23 cellular contexts compared by ENCODE assay signal in the genomic region with DNA sequence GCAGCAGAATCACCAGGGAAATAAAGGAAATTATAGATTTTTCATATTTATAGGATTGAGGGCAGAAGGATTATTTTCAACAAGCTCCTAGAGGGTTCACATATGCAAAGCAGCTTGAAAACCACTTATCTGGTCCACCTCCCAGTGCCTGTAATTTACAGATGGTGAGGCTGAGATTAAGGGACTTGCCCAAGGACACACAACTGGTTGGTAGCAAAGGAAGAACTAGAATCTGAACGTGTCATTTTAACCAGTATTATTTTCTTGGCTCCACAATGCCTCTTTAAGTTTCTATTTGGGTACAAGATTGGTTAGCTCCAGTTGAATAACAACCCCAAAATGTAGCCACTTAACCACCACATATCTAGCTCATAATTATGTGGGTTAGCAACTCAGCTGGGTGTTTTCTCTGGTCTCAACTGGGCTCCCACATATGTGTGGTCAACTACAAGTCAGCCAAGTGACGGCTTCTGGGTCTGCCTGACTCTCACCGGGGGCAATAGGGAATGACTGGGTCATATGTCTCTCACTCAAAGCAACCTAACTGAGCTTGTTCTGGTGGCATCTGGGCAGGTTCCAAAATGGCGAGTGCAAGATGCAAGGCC.
DNase-seq lines count a peak whose midpoint lies in the region; ATAC-seq, FAIRE-seq and TF ChIP-seq lines count a peak whose summit lies in the region.
"Had no signal": no experiment of that assay in that cellular context is flagged by ENCODE, and none has a peak within 500 bp of the region (broad histone marks: within the 10 kb centered on the region; RNA-seq: fewer than 3 reads in every experiment).

No MANE protein-coding gene starts in this region.

- peak in 1 of 2 donors; percentile 10 for DNase-seq in activated T-cell treated with anti-CD3 and anti-CD28 coated beads, Interleukin-2, amount 50 U/mL, for 72 hours
- DNase-seq in activated T-cell treated with anti-CD3 and anti-CD28 coated beads, Interleukin-2, amount 50 U/mL, for 4 hours = no peak
- DNase-seq in GM12878 (ENCODE audit: low read depth, low spot score) (peak; percentile 9), DMS 273 treated with DMSO at 0.1 percent for 48 hours (lab: John Stamatoyannopoulos, UW) (no peak), NCI-H526 treated with DMSO at 0.1 percent for 48 hours (lab: John Stamatoyannopoulos, UW) (no peak)
- no peak for DNase-seq in stimulated activated effector memory CD8-positive, alpha-beta T cell treated with anti-CD3 and anti-CD28 coated beads, Interleukin-12 subunit alpha, Interleukin-12 subunit beta, amount 100 ng/mL, for 72 hours (ENCODE audit: low spot score in 2 of 2)
- DNase-seq: 8988T; CD4-positive, alpha-beta memory T cell; GOT3; MG63; NCI-H1417; NCI-H1694 treated with DMSO at 0.1 percent for 48 hours; NCI-H2081 treated with DMSO at 0.1 percent for 48 hours; NCI-H2171 treated with DMSO at 0.1 percent for 48 hours; NCI-H69; NK-92 treated with Interleukin-12 subunit alpha and Interleukin-12 subunit beta, amount 100 ng/mL, for 24 hours; SIG-M5; SK-N-SH had no signal

- no peak for TF ChIP-seq EP300 in GM12878 (IDR thresholded peaks at IDR 0.05; ENCODE audit: borderline replicate concordance in 1 of 2, control insufficient read depth in 1 of 2, low read depth in 2 of 2, low read length in 2 of 2)

- POLR2A ChIA-PET in GM12878 (lab: Charles Lee) = interaction anchor here (0.5 kb wide), 1 partner anchor 16 kb away, joined by 5 read pairs; no protein-coding TSS in a partner anchor

- TF ChIP-seq POLR2A in GM12878 (IDR thresholded peaks at IDR 0.05; ENCODE audit: low read depth, low read length) = no peak

- RAD21 ChIA-PET in GM12878 (lab: Charles Lee; ENCODE audit: unreplicated experiment) = interaction anchor here (1.0 kb wide), 1 partner anchor 87 kb away, joined by 3 read pairs; no protein-coding TSS in a partner anchor

- H3K4me2 ChIP-seq in GM12878 (ENCODE audit: control insufficient read depth, insufficient read depth) = no peak overlapping the region
- H3K4me2 ChIP-seq: BLaER1 treated with 17β-estradiol and CSF1 and Interleukin-3, amounts not matched to agents 10 nM and 100 nM; SK-N-SH had no signal

- H3K4me1 ChIP-seq in GM12878 (ENCODE audit: control insufficient read depth, insufficient read depth, low read length) = no peaks in the 10 kb centered on the region
- H3K4me1 ChIP-seq: BLaER1 treated with 17β-estradiol and CSF1 and Interleukin-3, amounts not matched to agents 10 nM and 100 nM had no signal

- no peaks in the 10 kb centered on the region for H4K20me1 ChIP-seq in GM12878 (ENCODE audit: control insufficient read depth, insufficient read depth)
- H4K20me1 ChIP-seq: BLaER1 treated with 17β-estradiol and CSF1 and Interleukin-3, amounts not matched to agents 10 nM and 100 nM had no signal

- TF ChIP-seq CTCF in GM12878 (IDR thresholded peaks at IDR 0.05 in 2 of 3, conservative IDR thresholded peaks at IDR 0.05 in 1 of 3; ENCODE audit: control insufficient read depth in 2 of 3, extremely low read depth in 1 of 3, insufficient read depth in 1 of 3, low read depth in 3 of 3, low read length in 3 of 3) = no peak

- no peak overlapping the region for H3K4me3 ChIP-seq in GM12878
- H3K4me3 ChIP-seq: BLaER1 treated with 17β-estradiol and CSF1 and Interleukin-3, amounts not matched to agents 10 nM and 100 nM; MG63 had no signal

- peaks cover 4 to 5% of the 10 kb centered on the region in 2 donors for H3K36me3 Mint-ChIP-seq in activated T-cell treated with anti-CD3 and anti-CD28 coated beads, Interleukin-2, amount 50 U/mL, for 72 hours (ENCODE audit: insufficient read depth in 2 of 2)
- no peaks in the 10 kb centered on the region for H3K36me3 Mint-ChIP-seq in activated T-cell treated with anti-CD3 and anti-CD28 coated beads, Interleukin-2, amount 50 U/mL, for 4 hours (ENCODE audit: insufficient read depth)
- no peaks in the 10 kb centered on the region for H3K36me3 Mint-ChIP-seq in stimulated activated effector memory CD8-positive, alpha-beta T cell treated with anti-CD3 and anti-CD28 coated beads, Interleukin-12 subunit alpha, Interleukin-12 subunit beta, amount 100 ng/mL, for 72 hours
- H3K36me3 Mint-ChIP-seq: CD4-positive, alpha-beta memory T cell had no signal

- SMC1A ChIA-PET in GM12878 (lab: Charles Lee; ENCODE audit: uncharacterized antibody, unreplicated experiment) = no interaction called here

- in situ Hi-C loops in GM12878 (cut with MboI) = no loop called here

- H3K27ac ChIP-seq in GM12878 (ENCODE audit: control insufficient read depth, insufficient read depth) = no peak overlapping the region
- H3K27ac ChIP-seq: BLaER1 treated with 17β-estradiol and CSF1 and Interleukin-3, amounts not matched to agents 10 nM and 100 nM had no signal

- intact Hi-C loops in GM12878 (cut with micrococcal nuclease; ENCODE audit: unreplicated experiment) = no loop called here

- CTCF ChIA-PET in GM12878 (lab: Yijun Ruan, JAX) = interaction anchor here (0.8 kb wide), 1 partner anchor 52 kb away, joined by 3 read pairs; no protein-coding TSS in a partner anchor

- ATAC-seq in activated T-cell treated with anti-CD3 and anti-CD28 coated beads, Interleukin-2, amount 50 U/mL, for 72 hours (replicated peaks in 1 of 2) = peak; percentile 60 to 71
- ATAC-seq in activated T-cell treated with anti-CD3 and anti-CD28 coated beads, Interleukin-2, amount 50 U/mL, for 4 hours = no peak
- peak; percentile 64 for ATAC-seq in HG02610 (IDR thresholded peaks at IDR 0.05; ENCODE audit: unreplicated experiment)
- ATAC-seq in GM12878 = peak; percentile 81
- peak; percentile 67 for ATAC-seq in stimulated activated effector memory CD8-positive, alpha-beta T cell treated with anti-CD3 and anti-CD28 coated beads, Interleukin-12 subunit alpha, Interleukin-12 subunit beta, amount 100 ng/mL, for 72 hours
- no peak for ATAC-seq in GM21619 (IDR thresholded peaks at IDR 0.05; ENCODE audit: unreplicated experiment)
- ATAC-seq: HCT116 had no signal

- no peak overlapping the region for H3K4me3 Mint-ChIP-seq in activated T-cell treated with anti-CD3 and anti-CD28 coated beads, Interleukin-2, amount 50 U/mL, for 72 hours
- H3K4me3 Mint-ChIP-seq in activated T-cell treated with anti-CD3 and anti-CD28 coated beads, Interleukin-2, amount 50 U/mL, for 4 hours = no peak overlapping the region
- H3K4me3 Mint-ChIP-seq in stimulated activated effector memory CD8-positive, alpha-beta T cell treated with anti-CD3 and anti-CD28 coated beads, Interleukin-12 subunit alpha, Interleukin-12 subunit beta, amount 100 ng/mL, for 72 hours = no peak overlapping the region
- H3K4me3 Mint-ChIP-seq: CD4-positive, alpha-beta memory T cell had no signal

- H3K79me2 ChIP-seq in GM12878 (ENCODE audit: control insufficient read depth, insufficient read depth, low read length) = no peaks in the 10 kb centered on the region

- peaks cover 6 to 7% of the 10 kb centered on the region in 2 donors for H3K9me3 Mint-ChIP-seq in activated T-cell treated with anti-CD3 and anti-CD28 coated beads, Interleukin-2, amount 50 U/mL, for 72 hours
- peaks cover 13% of the 10 kb centered on the region for H3K9me3 Mint-ChIP-seq in activated T-cell treated with anti-CD3 and anti-CD28 coated beads, Interleukin-2, amount 50 U/mL, for 4 hours
- H3K9me3 Mint-ChIP-seq in stimulated activated effector memory CD8-positive, alpha-beta T cell treated with anti-CD3 and anti-CD28 coated beads, Interleukin-12 subunit alpha, Interleukin-12 subunit beta, amount 100 ng/mL, for 72 hours = peaks cover 13% of the 10 kb centered on the region

- no peaks in the 10 kb centered on the region for H3K36me3 ChIP-seq in GM12878 (ENCODE audit: control insufficient read depth in 2 of 2, insufficient read depth in 2 of 2, low read length in 1 of 2)
- H3K36me3 ChIP-seq: BLaER1 treated with 17β-estradiol and CSF1 and Interleukin-3, amounts not matched to agents 10 nM and 100 nM; MG63 had no signal

- no peaks in the 10 kb centered on the region for H3K27me3 ChIP-seq in GM12878 (replicated peaks in 1 of 2; ENCODE audit: control insufficient read depth in 2 of 2, insufficient read depth in 2 of 2, low read length in 1 of 2)
- H3K27me3 ChIP-seq: BLaER1 treated with 17β-estradiol and CSF1 and Interleukin-3, amounts not matched to agents 10 nM and 100 nM; MG63 had no signal

- H3K9ac ChIP-seq in GM12878 (ENCODE audit: control insufficient read depth, insufficient read depth, low read length) = no peak overlapping the region
- H3K9ac ChIP-seq: BLaER1 treated with 17β-estradiol and CSF1 and Interleukin-3, amounts not matched to agents 10 nM and 100 nM; SK-N-SH had no signal

- WGBS in GM12878 (ENCODE audit: insufficient coverage, insufficient replicate concordance, low lambda C conversion rate, missing lambda C conversion rate) = 9% methylated on average over 4 of the region's 4 CpGs

- FAIRE-seq in GM12878 (lab: Jason Lieb, UNC) = no peak
- FAIRE-seq: G401.6 had no signal

- no peaks in the 10 kb centered on the region for H3K9me3 ChIP-seq in GM12878 (replicated peaks; ENCODE audit: control insufficient read depth, insufficient read depth, low read length)
- H3K9me3 ChIP-seq: BLaER1 treated with 17β-estradiol and CSF1 and Interleukin-3, amounts not matched to agents 10 nM and 100 nM; MG63; SK-N-SH had no signal

- peaks cover 6% of the 10 kb centered on the region for H3K4me1 Mint-ChIP-seq in activated T-cell treated with anti-CD3 and anti-CD28 coated beads, Interleukin-2, amount 50 U/mL, for 72 hours (ENCODE audit: low read depth)
- H3K4me1 Mint-ChIP-seq in activated T-cell treated with anti-CD3 and anti-CD28 coated beads, Interleukin-2, amount 50 U/mL, for 4 hours (ENCODE audit: low read depth) = no peaks in the 10 kb centered on the region
- H3K4me1 Mint-ChIP-seq in stimulated activated effector memory CD8-positive, alpha-beta T cell treated with anti-CD3 and anti-CD28 coated beads, Interleukin-12 subunit alpha, Interleukin-12 subunit beta, amount 100 ng/mL, for 72 hours = no peaks in the 10 kb centered on the region
- H3K4me1 Mint-ChIP-seq: CD4-positive, alpha-beta memory T cell had no signal

- peaks cover 29% of the 10 kb centered on the region for H3K27me3 Mint-ChIP-seq in activated T-cell treated with anti-CD3 and anti-CD28 coated beads, Interleukin-2, amount 50 U/mL, for 72 hours (ENCODE audit: low read depth)
- no peaks in the 10 kb centered on the region for H3K27me3 Mint-ChIP-seq in activated T-cell treated with anti-CD3 and anti-CD28 coated beads, Interleukin-2, amount 50 U/mL, for 4 hours (ENCODE audit: low read depth)

- no peak overlapping the region for H3K27ac Mint-ChIP-seq in activated T-cell treated with anti-CD3 and anti-CD28 coated beads, Interleukin-2, amount 50 U/mL, for 72 hours
- no peak overlapping the region for H3K27ac Mint-ChIP-seq in stimulated activated effector memory CD8-positive, alpha-beta T cell treated with anti-CD3 and anti-CD28 coated beads, Interleukin-12 subunit alpha, Interleukin-12 subunit beta, amount 100 ng/mL, for 72 hours
- H3K27ac Mint-ChIP-seq: CD4-positive, alpha-beta memory T cell had no signal

- no peak overlapping the region for H2AFZ ChIP-seq in GM12878 (ENCODE audit: control insufficient read depth, low read depth, low read length)

- BruUV-seq in GM12878 (replicated peaks; lab: Mats Ljungman, UMichigan) = no TSS peak

- no peak for TF ChIP-seq RAD21 in GM12878 (IDR thresholded peaks at IDR 0.05; ENCODE audit: insufficient read depth, low read depth, low read length)

TF ChIP-seq in GM12878, 131 proteins besides CTCF, POLR2A, EP300 and RAD21 (continues in another document):
- TF ChIP-seq HDAC2 (IDR thresholded peaks at IDR 0.05) (no peak), ZSCAN29 (IDR thresholded peaks at IDR 0.05) (no peak)

Comparison
In these comparisons a context has a peak if more than half of its experiments do, and no peak if none do; other contexts are left out.
1. ATAC-seq: peak in activated T-cell treated with anti-CD3 and anti-CD28 coated beads, Interleukin-2, amount 50 U/mL, for 72 hours (2 of 2), HG02610 (single experiment), GM12878 (single experiment) and stimulated activated effector memory CD8-positive, alpha-beta T cell treated with anti-CD3 and anti-CD28 coated beads, Interleukin-12 subunit alpha, Interleukin-12 subunit beta, amount 100 ng/mL, for 72 hours (single experiment); none in activated T-cell treated with anti-CD3 and anti-CD28 coated beads, Interleukin-2, amount 50 U/mL, for 4 hours (0 of 2) and GM21619 (single experiment).